In genomic region chr3:71961891-71962290, GRCh38 we compare ENCODE assay signal across 9 cellular contexts.
"Had no signal": no experiment of that assay in that cellular context is flagged by ENCODE, and none has a peak within 500 bp of the region (broad histone marks: within the 10 kb centered on the region; RNA-seq: fewer than 3 reads in every experiment).

No MANE protein-coding gene starts in this region.

- H3K4me2 ChIP-seq: KMS-11 had no signal

- H3K9me3 Mint-ChIP-seq: IgD-negative memory B cell had no signal

- H3K27ac ChIP-seq: HL-60, KMS-11 had no signal

- FAIRE-seq: HepG2, HTR-8/SVneo, K562 had no signal

- H3K9ac ChIP-seq: KMS-11 had no signal

- DNase-seq: IMR-90, KBM-7, KG1 had no signal

- H3K27ac Mint-ChIP-seq: IgD-negative memory B cell had no signal

- H3K4me3 ChIP-seq: K562 had no signal
